In the genomic region with DNA sequence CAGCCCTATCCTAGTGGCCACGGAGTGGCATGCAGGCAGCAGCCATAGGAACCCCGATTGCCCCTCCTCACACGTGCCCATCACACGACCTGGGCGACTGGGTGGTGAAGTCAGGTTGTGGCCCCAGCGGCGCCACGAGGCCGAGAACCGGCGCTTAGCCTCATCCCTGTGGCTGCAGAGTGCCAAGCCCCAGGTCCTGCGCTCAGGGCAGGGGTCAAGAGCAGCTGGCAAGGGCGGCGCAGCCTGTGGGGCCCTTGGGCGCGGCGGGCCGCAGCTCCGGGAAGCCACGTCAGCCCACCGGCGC, we compare ENCODE assay signal across 9 cellular contexts.
DNase-seq lines count a peak whose midpoint lies in the region; ATAC-seq and TF ChIP-seq lines count a peak whose summit lies in the region.
"Had no signal": no experiment of that assay in that cellular context is flagged by ENCODE, and none has a peak within 500 bp of the region (broad histone marks: within the 10 kb centered on the region; RNA-seq: fewer than 3 reads in every experiment).

No MANE protein-coding gene starts in this region.

- H2AFZ ChIP-seq in OCI-LY7 (ENCODE audit: low read length), result no peak overlapping the region

- POLR2A ChIA-PET in OCI-LY7 (lab: Charles Lee), result interaction anchor here (1.2 to 3.1 kb wide), 2 partner anchors 11 to 15 kb away, joined by 3 to 57 read pairs; no protein-coding TSS in a partner anchor

- peak overlapping the region; percentile 64 for H3K4me3 Mint-ChIP-seq in stimulated activated memory B cell treated with anti-CD40 and anti-IgM and Interleukin-4, amounts not matched to agents 10 μg/mL and 1 μg/mL and 100 μg/mL, for 72 hours
- H3K4me3 Mint-ChIP-seq: activated naive CD8-positive, alpha-beta T cell treated with anti-CD3 and anti-CD28 coated beads for 36 hours had no signal

- intact Hi-C loops in OCI-LY7 (cut with micrococcal nuclease; ENCODE audit: unreplicated experiment), result loop anchor here (5.0 kb wide), 1 partner anchor 138 kb away; a partner anchor contains a TSS

- no peak for TF ChIP-seq CTCF in OCI-LY7 (conservative IDR thresholded peaks at IDR 0.05; ENCODE audit: low read length)

- H3K36me3 ChIP-seq in OCI-LY7 (ENCODE audit: insufficient read depth, low read length) (peaks cover 54% of the 10 kb centered on the region), iPS-15b (ENCODE audit: control insufficient read depth, insufficient read depth, low read length) (no peaks in the 10 kb centered on the region)

- H3K9me3 ChIP-seq in OCI-LY7 (ENCODE audit: low read length) (peaks cover 15% of the 10 kb centered on the region), iPS-15b (ENCODE audit: control insufficient read depth, insufficient read depth, low read length) (no peaks in the 10 kb centered on the region)

- H3K27ac ChIP-seq in OCI-LY7 (ENCODE audit: low read depth, low read length, poor library complexity, severe bottlenecking), result peak overlapping the region; percentile 86

- peaks cover 9% of the 10 kb centered on the region for H3K36me3 Mint-ChIP-seq in stimulated activated memory B cell treated with anti-CD40 and anti-IgM and Interleukin-4, amounts not matched to agents 10 μg/mL and 1 μg/mL and 100 μg/mL, for 72 hours

- H3K9me3 Mint-ChIP-seq in stimulated activated memory B cell treated with anti-CD40 and anti-IgM and Interleukin-4, amounts not matched to agents 10 μg/mL and 1 μg/mL and 100 μg/mL, for 72 hours, result peaks cover 3% of the 10 kb centered on the region

- no peak overlapping the region for H3K9ac ChIP-seq in iPS-15b (ENCODE audit: low read depth, low read length)

- peaks cover 27% of the 10 kb centered on the region for H3K27me3 ChIP-seq in iPS-15b (ENCODE audit: control insufficient read depth, insufficient read depth, low read length)

- peaks cover 3% of the 10 kb centered on the region; the same call in 1 of the 2 replicates for H4K20me1 ChIP-seq in OCI-LY7 (ENCODE audit: insufficient read depth, low read length)

- DNase-seq in OCI-LY7 (ENCODE audit: low spot score) (no peak), G401 (ENCODE audit: low spot score) (no peak)
- no peak for DNase-seq in activated effector memory CD4-positive, alpha-beta T cell treated with Interleukin-2 at 50 U/mL for 16 hours
- DNase-seq: T-helper 9 cell had no signal

- in situ Hi-C loops in G401 (cut with HindIII; ENCODE audit: low sequenced_read_pairs), result no loop called here

- peak overlapping the region; percentile 74 for H3K4me2 ChIP-seq in OCI-LY7 (ENCODE audit: low read length)

- H3K4me1 Mint-ChIP-seq in stimulated activated memory B cell treated with anti-CD40 and anti-IgM and Interleukin-4, amounts not matched to agents 10 μg/mL and 1 μg/mL and 100 μg/mL, for 72 hours, result peaks cover 16% of the 10 kb centered on the region

- CTCF ChIA-PET in OCI-LY7 (lab: Charles Lee; ENCODE audit: unreplicated experiment), result no interaction called here

- H3K4me3 ChIP-seq in OCI-LY7 (ENCODE audit: low read depth, low read length, poor library complexity, severe bottlenecking), result peak overlapping the region; percentile 78
- H3K4me3 ChIP-seq in iPS-15b (ENCODE audit: low read depth, low read length), result peak overlapping the region; percentile 45

- no TSS peak for BruUV-seq in OCI-LY7 (replicated peaks; lab: Mats Ljungman, UMichigan)

- peaks cover 41% of the 10 kb centered on the region for H3K79me2 ChIP-seq in OCI-LY7 (ENCODE audit: insufficient read depth, low read depth, low read length)

- H3K27ac Mint-ChIP-seq in stimulated activated memory B cell treated with anti-CD40 and anti-IgM and Interleukin-4, amounts not matched to agents 10 μg/mL and 1 μg/mL and 100 μg/mL, for 72 hours, result no peak overlapping the region
- H3K27ac Mint-ChIP-seq: activated naive CD8-positive, alpha-beta T cell treated with anti-CD3 and anti-CD28 coated beads for 36 hours had no signal

- H3K4me1 ChIP-seq in OCI-LY7 (ENCODE audit: insufficient read depth, low read length, poor library complexity, severe bottlenecking) (peaks cover 28% of the 10 kb centered on the region), iPS-15b (ENCODE audit: control insufficient read depth, insufficient read depth, low read length) (no peaks in the 10 kb centered on the region)

- H3K27me3 Mint-ChIP-seq in stimulated activated memory B cell treated with anti-CD40 and anti-IgM and Interleukin-4, amounts not matched to agents 10 μg/mL and 1 μg/mL and 100 μg/mL, for 72 hours, result peaks cover 20% of the 10 kb centered on the region

- ATAC-seq in GM19463 (IDR thresholded peaks at IDR 0.05; ENCODE audit: unreplicated experiment), result peak; percentile 9
- no peak for ATAC-seq in stimulated activated memory B cell treated with anti-CD40 and anti-IgM and Interleukin-4, amounts not matched to agents 10 μg/mL and 1 μg/mL and 100 μg/mL, for 72 hours
- no peak for ATAC-seq in HG03045 (IDR thresholded peaks at IDR 0.05; ENCODE audit: unreplicated experiment)

- no peaks in the 10 kb centered on the region for H3K9me2 ChIP-seq in OCI-LY7 (ENCODE audit: insufficient read depth, low read length)
